ENCODE assay signal across 7 cellular contexts in the genomic region with DNA sequence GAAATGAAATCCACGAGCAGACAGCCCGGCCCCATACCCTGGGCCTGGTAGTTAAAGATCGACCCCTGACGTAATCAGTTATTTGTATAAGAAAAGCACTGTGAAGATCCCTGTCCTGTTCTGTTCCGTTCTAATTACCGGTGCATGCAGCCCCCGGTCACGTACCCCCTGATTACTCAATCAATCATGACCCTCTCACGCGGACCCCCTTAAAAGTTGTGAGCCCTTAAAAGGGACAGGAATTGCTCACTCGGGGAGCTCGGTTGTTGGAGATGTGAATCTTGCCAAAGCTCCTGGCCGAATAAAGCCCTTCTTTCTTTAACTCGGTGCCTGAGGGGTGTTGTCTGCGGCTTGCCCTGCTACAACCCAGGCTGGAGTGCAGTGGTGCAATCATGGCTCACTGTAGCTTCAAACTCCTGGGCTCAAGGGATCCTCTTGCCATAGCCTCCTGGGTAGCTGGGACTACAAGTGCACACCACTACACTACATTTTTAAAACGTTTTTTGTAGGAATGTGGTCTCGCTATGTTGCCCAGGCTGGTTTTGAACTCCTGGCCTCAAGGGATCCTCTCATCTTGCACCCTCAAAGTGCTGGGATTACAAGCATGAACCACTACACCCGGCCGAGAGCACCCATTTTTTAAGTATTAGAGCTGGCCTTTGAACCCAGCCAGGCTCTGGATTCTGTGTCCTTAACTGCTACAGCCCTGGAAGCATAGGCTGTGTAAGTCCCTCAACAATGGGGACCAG.
A peak's percentile ranks its signal among the peaks of the same experiment; 100 is the strongest.
DNase-seq lines count a peak whose midpoint lies in the region; ATAC-seq and TF ChIP-seq lines count a peak whose summit lies in the region.
"Not testable (repeated sequence)": the region's sequence is repeated elsewhere in the genome, so short reads cannot be mapped to it uniquely, and the experiment has no call there.

No MANE protein-coding gene starts in this region.

- not testable (repeated sequence) for H3K36me3 ChIP-seq in heart right ventricle, sigmoid colon

- H3K4me3 Mint-ChIP-seq in neural crest cell: peak overlapping the region; percentile 31

- peak overlapping the region; percentile 60 for H3K27ac ChIP-seq in RWPE1
- H3K27ac ChIP-seq in caudate nucleus (ENCODE audit: low read depth, low read length): peak overlapping the region; percentile 8
- peak overlapping the region in 9 of 10 donors; percentile 17 to 71 (median 56) for H3K27ac ChIP-seq in heart right ventricle
- not testable (repeated sequence) for H3K27ac ChIP-seq in sigmoid colon

- WGBS in heart right ventricle, 2 donors: 78% methylated on average over 19 of the region's 19 CpGs
- 88 to 90% methylated on average over 19 of the region's 19 CpGs for WGBS in sigmoid colon, 2 donors

- CTCF ChIA-PET in RWPE1 (lab: Yijun Ruan, JAX): interaction anchor here (0.5 kb wide), 1 partner anchor 286 kb away, joined by 3 read pairs; no protein-coding TSS in a partner anchor

- DNase-seq in ELF-1 (ENCODE audit: low read depth, low spot score) (peak; percentile 77), left lobe of liver (ENCODE audit: low spot score) (peak; percentile 50), sigmoid colon (peak; percentile 29)
- not testable (repeated sequence) for DNase-seq in RWPE1 (ENCODE audit: low spot score); caudate nucleus (lab: John Stamatoyannopoulos, UW); heart right ventricle; neural crest cell (ENCODE audit: low read depth, low spot score)

- TF ChIP-seq POLR2A in sigmoid colon (IDR thresholded peaks at IDR 0.05): not testable (repeated sequence)

- not testable (repeated sequence) for H3K9me3 ChIP-seq in heart right ventricle, sigmoid colon

- H3K27me3 ChIP-seq in heart right ventricle, sigmoid colon: not testable (repeated sequence)

- peak overlapping the region; percentile 85 for H3K27ac Mint-ChIP-seq in neural crest cell (ENCODE audit: unreplicated experiment)

- TF ChIP-seq EP300 in sigmoid colon (IDR thresholded peaks at IDR 0.05): not testable (repeated sequence)

- not testable (repeated sequence) for H3K9me3 Mint-ChIP-seq in neural crest cell

- H3K36me3 Mint-ChIP-seq in neural crest cell (ENCODE audit: low read depth): not testable (repeated sequence)

- H3K27me3 Mint-ChIP-seq in neural crest cell (ENCODE audit: low read depth): not testable (repeated sequence)

- H3K4me1 ChIP-seq in heart right ventricle (peaks cover 24 to 60% (median 38%) of the 10 kb centered on the region in 9 donors), sigmoid colon (peaks cover 0 to 22% (median 17%) of the 10 kb centered on the region in 4 donors)

- intact Hi-C loops in heart right ventricle (cut with DNase I) (loop anchor here (2.0 to 10.0 kb wide), 8 partner anchors 64 to 1007 kb away; partner anchors contain the start of gene WNK1 (in 2 of the 10)), sigmoid colon (cut with DNase I) (loop anchor here (2.0 to 10.0 kb wide), 2 partner anchors 373 to 1017 kb away; partner anchors contain the start of gene FBXL14)

- peaks cover 49% of the 10 kb centered on the region for H3K4me1 Mint-ChIP-seq in neural crest cell

- H3K4me3 ChIP-seq in heart right ventricle, sigmoid colon: not testable (repeated sequence)

- not testable (repeated sequence) for ATAC-seq in heart right ventricle, left lobe of liver

- POLR2A ChIA-PET in RWPE1 (lab: Yijun Ruan, JAX; ENCODE audit: low non-redundant PET): not testable (repeated sequence)

- not testable (repeated sequence) for TF ChIP-seq CTCF in RWPE1 (conservative IDR thresholded peaks at IDR 0.05; ENCODE audit: low read depth); heart right ventricle (IDR thresholded peaks at IDR 0.05); neural crest cell (conservative IDR thresholded peaks at IDR 0.05); sigmoid colon (IDR thresholded peaks at IDR 0.05)
